Comparison of ENCODE assay signal across 12 cellular contexts in the genomic region with DNA sequence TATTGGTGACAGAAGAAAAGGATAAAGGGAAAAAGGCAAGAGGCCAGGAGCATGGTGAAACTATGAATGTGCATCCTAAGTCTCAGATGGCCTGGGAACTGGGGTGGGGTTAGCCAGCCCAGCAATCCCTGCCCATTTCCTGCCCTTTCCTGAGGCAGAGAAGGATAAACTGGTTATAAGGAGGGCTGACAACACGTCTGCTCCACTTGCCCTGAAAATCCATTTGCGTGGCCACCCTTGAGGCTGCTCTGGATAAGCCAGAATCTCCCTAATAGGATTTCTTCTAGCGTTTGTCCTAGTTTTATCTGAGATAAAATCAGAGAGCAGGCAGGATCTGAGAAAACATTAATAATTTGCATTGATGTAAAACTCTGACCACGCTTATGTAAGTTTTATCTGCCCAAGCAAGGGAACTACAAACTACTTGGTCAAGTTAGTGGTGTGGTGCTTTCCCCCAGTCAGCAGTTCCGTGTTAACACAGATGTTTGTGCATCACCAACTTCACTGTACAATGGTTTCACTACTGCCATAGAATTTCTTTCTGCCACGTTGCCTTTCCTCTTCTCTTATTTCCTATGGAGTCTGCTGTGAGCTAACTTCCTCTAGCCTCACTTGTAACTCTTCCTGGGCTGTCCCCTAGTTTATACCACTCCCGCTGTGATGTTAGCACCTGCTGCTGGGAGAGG.
DNase-seq lines count a peak whose midpoint lies in the region; ATAC-seq and TF ChIP-seq lines count a peak whose summit lies in the region.
"Had no signal": no experiment of that assay in that cellular context is flagged by ENCODE, and none has a peak within 500 bp of the region (broad histone marks: within the 10 kb centered on the region; RNA-seq: fewer than 3 reads in every experiment).

No MANE protein-coding gene starts in this region.

- H2BK5ac ChIP-seq in mesendoderm (ENCODE audit: low read length), result no peak overlapping the region

- no peak overlapping the region for H3K18ac ChIP-seq in mesendoderm (ENCODE audit: low read length)

- H4K5ac ChIP-seq in mesendoderm (ENCODE audit: low read length), result no peak overlapping the region

- no peak overlapping the region for H3K23ac ChIP-seq in mesendoderm (ENCODE audit: low read length)

- no peak overlapping the region for H3K27ac Mint-ChIP-seq in activated naive CD4-positive, alpha-beta T cell treated with anti-CD3 and anti-CD28 coated beads, Interleukin-2, amount 50 U/mL, for 72 hours
- H3K27ac Mint-ChIP-seq in glutamatergic neuron (ENCODE audit: unreplicated experiment), result no peak overlapping the region
- H3K27ac Mint-ChIP-seq: activated T-cell treated with anti-CD3 and anti-CD28 coated beads, Interleukin-2, amount 50 U/mL, for 24 hours; dendritic cell treated with granulocyte-macrophage colony-stimulating factor and Interleukin-4, amounts not matched to agents 40 ng/mL and 50 ng/mL, for 4 days had no signal

- no peak overlapping the region for H3K56ac ChIP-seq in mesendoderm (ENCODE audit: low read length)

- H3K4me3 ChIP-seq in mesendoderm (ENCODE audit: low read length), result no peak overlapping the region
- H3K4me3 ChIP-seq: A549, transverse colon had no signal

- peaks cover 3% of the 10 kb centered on the region for H3K4me1 Mint-ChIP-seq in glutamatergic neuron (ENCODE audit: low read depth, unreplicated experiment)

- no peak for TF ChIP-seq CTCF in glutamatergic neuron (IDR thresholded peaks at IDR 0.05; ENCODE audit: partially characterized antibody, unreplicated experiment)

- no peaks in the 10 kb centered on the region for H3K79me2 ChIP-seq in mesendoderm (ENCODE audit: control insufficient read depth, insufficient read depth, low read length)

- no peaks in the 10 kb centered on the region for H3K9me3 Mint-ChIP-seq in activated naive CD4-positive, alpha-beta T cell treated with anti-CD3 and anti-CD28 coated beads, Interleukin-2, amount 50 U/mL, for 72 hours
- H3K9me3 Mint-ChIP-seq in glutamatergic neuron (ENCODE audit: unreplicated experiment), result no peaks in the 10 kb centered on the region
- H3K9me3 Mint-ChIP-seq: activated T-cell treated with anti-CD3 and anti-CD28 coated beads, Interleukin-2, amount 50 U/mL, for 24 hours had no signal

- H3K4me2 ChIP-seq in mesendoderm (ENCODE audit: low read length), result no peak overlapping the region
- H3K4me2 ChIP-seq: A549 had no signal

- H3K79me1 ChIP-seq in mesendoderm (ENCODE audit: low read length), result no peaks in the 10 kb centered on the region

- H3K4me3 Mint-ChIP-seq in glutamatergic neuron (ENCODE audit: unreplicated experiment), result no peak overlapping the region
- H3K4me3 Mint-ChIP-seq: activated T-cell treated with anti-CD3 and anti-CD28 coated beads, Interleukin-2, amount 50 U/mL, for 24 hours; dendritic cell treated with granulocyte-macrophage colony-stimulating factor and Interleukin-4, amounts not matched to agents 40 ng/mL and 50 ng/mL, for 4 days had no signal

- H3K36me3 ChIP-seq in mesendoderm (ENCODE audit: control insufficient read depth, insufficient read depth, low read length), result no peaks in the 10 kb centered on the region
- H3K36me3 ChIP-seq: transverse colon had no signal

- H2BK120ac ChIP-seq in mesendoderm (ENCODE audit: low read depth, low read length), result no peak overlapping the region

- no peak overlapping the region for H3K27ac ChIP-seq in mesendoderm (ENCODE audit: low read depth, low read length)
- H3K27ac ChIP-seq: A549, transverse colon had no signal

- H3K4ac ChIP-seq in mesendoderm (ENCODE audit: low read depth, low read length), result no peak overlapping the region

- no peaks in the 10 kb centered on the region for H3K4me1 ChIP-seq in mesendoderm (ENCODE audit: control insufficient read depth, low read depth, low read length)
- H3K4me1 ChIP-seq: A549, transverse colon had no signal

- WGBS in mesendoderm (ENCODE audit: extremely low coverage, insufficient coverage, low lambda C conversion rate), result no CpG with 5 or more reads among the region's 7 CpGs

- H2AK5ac ChIP-seq in mesendoderm (ENCODE audit: low read length), result no peak overlapping the region

- no peak for DNase-seq in activated naive CD4-positive, alpha-beta T cell treated with anti-CD3 and anti-CD28 coated beads, Interleukin-2, amount 50 U/mL, for 72 hours (ENCODE audit: low spot score in 2 of 2)
- DNase-seq in activated naive CD4-positive, alpha-beta T cell treated with anti-CD3 and anti-CD28 coated beads, Interleukin-2, amount 50 U/mL, for 16 hours, result no peak
- DNase-seq in NCI-H1092 treated with DMSO at 0.1 percent for 48 hours (lab: John Stamatoyannopoulos, UW), result no peak
- no peak for DNase-seq in mesendoderm
- DNase-seq in NCI-H2227 (lab: John Stamatoyannopoulos, UW; ENCODE audit: unreplicated experiment), result no peak
- DNase-seq in glutamatergic neuron, result no peak
- DNase-seq: activated T-cell treated with anti-CD3 and anti-CD28 coated beads, Interleukin-2, amount 50 U/mL, for 24 hours; transverse colon had no signal

- peaks cover 4% of the 10 kb centered on the region for H3K27me3 Mint-ChIP-seq in glutamatergic neuron (ENCODE audit: unreplicated experiment)
- H3K27me3 Mint-ChIP-seq: dendritic cell treated with granulocyte-macrophage colony-stimulating factor and Interleukin-4, amounts not matched to agents 40 ng/mL and 50 ng/mL, for 4 days had no signal

- H4K8ac ChIP-seq in mesendoderm (ENCODE audit: low read depth, low read length), result no peak overlapping the region

- H3K27me3 ChIP-seq in mesendoderm (ENCODE audit: insufficient read depth, low read length, poor library complexity), result no peaks in the 10 kb centered on the region
- H3K27me3 ChIP-seq: transverse colon had no signal

- no peaks in the 10 kb centered on the region for H3K36me3 Mint-ChIP-seq in activated naive CD4-positive, alpha-beta T cell treated with anti-CD3 and anti-CD28 coated beads, Interleukin-2, amount 50 U/mL, for 72 hours
- no peaks in the 10 kb centered on the region for H3K36me3 Mint-ChIP-seq in glutamatergic neuron (ENCODE audit: unreplicated experiment)

- no peak overlapping the region for H2BK15ac ChIP-seq in mesendoderm (replicated peaks; ENCODE audit: low read depth)

- ATAC-seq in activated naive CD4-positive, alpha-beta T cell treated with anti-CD3 and anti-CD28 coated beads, Interleukin-2, amount 50 U/mL, for 72 hours, result peak; percentile 24 to 35
- ATAC-seq in HG02678 (IDR thresholded peaks at IDR 0.05; ENCODE audit: unreplicated experiment) (peak; percentile 96), HG03521 (IDR thresholded peaks at IDR 0.05; ENCODE audit: unreplicated experiment) (peak; percentile 96)
- ATAC-seq: A549 had no signal

- H3K9ac ChIP-seq in mesendoderm (ENCODE audit: low read length), result no peak overlapping the region

Comparison
In these comparisons a context has a peak if more than half of its experiments do, and no peak if none do; other contexts are left out.
1. ATAC-seq: peak in every context shown above with its lines; median percentile 96 in HG02678; 96 in HG03521; 30 in activated naive CD4-positive, alpha-beta T cell treated with anti-CD3 and anti-CD28 coated beads, Interleukin-2, amount 50 U/mL, for 72 hours.